1 cellular context compared by ENCODE assay signal in the genomic region with DNA sequence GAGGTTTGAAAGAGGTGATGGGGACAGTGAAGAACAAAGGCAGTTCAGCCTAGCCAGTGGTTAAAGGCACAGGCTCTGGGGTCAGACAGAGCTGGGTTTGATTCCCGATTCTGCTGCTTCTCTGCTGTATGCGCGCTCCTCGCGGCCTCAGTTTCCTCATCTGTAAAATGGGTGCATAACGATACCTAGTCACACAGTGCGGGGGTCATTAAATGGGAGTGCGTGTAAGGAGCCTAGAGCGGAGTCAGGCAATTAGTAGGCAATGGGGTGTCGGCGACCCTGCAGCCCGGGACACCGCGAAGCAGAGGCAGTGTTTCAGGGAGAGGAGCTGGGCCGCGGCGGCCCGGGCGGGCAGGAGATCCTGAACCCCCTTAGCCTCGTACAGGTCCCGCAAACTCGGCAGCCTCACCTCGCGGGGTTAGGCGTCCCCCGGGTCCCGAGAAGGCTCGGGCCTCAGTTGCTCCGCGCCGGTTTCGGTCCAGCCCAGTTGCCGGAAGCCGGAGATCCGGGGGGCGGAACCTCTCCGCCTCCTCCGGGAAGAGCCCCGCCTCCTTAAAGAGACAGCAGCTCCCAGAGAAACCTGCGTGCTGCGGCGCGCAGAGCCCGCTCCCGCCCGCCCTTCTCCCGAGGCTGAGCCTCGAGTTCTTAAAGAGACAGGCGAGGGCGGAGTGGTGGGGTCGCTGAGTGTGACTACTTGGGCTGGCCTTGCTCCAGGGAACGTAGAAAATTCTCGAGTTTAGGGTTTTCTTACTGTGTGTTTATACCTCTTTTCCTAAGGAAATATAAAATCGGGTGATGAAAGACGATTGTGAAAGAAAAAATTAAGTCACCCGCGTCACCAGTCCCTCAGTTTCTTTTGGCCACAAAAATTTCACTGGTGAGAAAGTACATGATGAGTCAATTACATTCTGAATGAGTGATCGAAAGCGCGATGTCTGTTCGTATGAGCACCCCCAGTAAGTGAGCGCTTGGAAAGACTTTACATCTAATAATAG.
TF ChIP-seq lines count a peak whose summit lies in the region.

Gene YIPF1, minus strand, starts transcription at position 494 of the 995 bp plus-strand sequence. CDS start 860 bp downstream, outside the sequence.

TF ChIP-seq in HEK293, 187 proteins besides CTCF, POLR2A, EP300 and RAD21 (continued from another document):
- TF ChIP-seq, protein P1, sequence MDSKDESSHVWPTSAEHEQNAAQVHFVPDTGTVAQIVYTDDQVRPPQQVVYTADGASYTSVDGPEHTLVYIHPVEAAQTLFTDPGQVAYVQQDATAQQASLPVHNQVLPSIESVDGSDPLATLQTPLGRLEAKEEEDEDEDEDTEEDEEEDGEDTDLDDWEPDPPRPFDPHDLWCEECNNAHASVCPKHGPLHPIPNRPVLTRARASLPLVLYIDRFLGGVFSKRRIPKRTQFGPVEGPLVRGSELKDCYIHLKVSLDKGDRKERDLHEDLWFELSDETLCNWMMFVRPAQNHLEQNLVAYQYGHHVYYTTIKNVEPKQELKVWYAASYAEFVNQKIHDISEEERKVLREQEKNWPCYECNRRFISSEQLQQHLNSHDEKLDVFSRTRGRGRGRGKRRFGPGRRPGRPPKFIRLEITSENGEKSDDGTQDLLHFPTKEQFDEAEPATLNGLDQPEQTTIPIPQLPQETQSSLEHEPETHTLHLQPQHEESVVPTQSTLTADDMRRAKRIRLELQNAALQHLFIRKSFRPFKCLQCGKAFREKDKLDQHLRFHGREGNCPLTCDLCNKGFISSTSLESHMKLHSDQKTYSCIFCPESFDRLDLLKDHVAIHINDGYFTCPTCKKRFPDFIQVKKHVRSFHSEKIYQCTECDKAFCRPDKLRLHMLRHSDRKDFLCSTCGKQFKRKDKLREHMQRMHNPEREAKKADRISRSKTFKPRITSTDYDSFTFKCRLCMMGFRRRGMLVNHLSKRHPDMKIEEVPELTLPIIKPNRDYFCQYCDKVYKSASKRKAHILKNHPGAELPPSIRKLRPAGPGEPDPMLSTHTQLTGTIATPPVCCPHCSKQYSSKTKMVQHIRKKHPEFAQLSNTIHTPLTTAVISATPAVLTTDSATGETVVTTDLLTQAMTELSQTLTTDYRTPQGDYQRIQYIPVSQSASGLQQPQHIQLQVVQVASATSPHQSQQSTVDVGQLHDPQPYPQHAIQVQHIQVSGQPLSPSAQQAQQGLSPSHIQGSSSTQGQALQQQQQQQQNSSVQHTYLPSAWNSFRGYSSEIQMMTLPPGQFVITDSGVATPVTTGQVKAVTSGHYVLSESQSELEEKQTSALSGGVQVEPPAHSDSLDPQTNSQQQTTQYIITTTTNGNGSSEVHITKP (tag by site-specific recombination; IDR thresholded peaks at IDR 0.05), result peak; percentile 52
- peak; percentile 89 for TF ChIP-seq ZSCAN23 (tag by site-specific recombination; IDR thresholded peaks at IDR 0.05)
- no peak for TF ChIP-seq ZNF571 (tag by site-specific recombination; IDR thresholded peaks at IDR 0.05)
- peak; percentile 92; the same call in 1 of the 2 replicates for TF ChIP-seq ZNF391 (tag by site-specific recombination; IDR thresholded peaks at IDR 0.05; ENCODE audit: borderline replicate concordance, low read depth)
- no peak for TF ChIP-seq ZNF223 (tag by site-specific recombination; IDR thresholded peaks at IDR 0.05)
- TF ChIP-seq ZNF626 (tag by site-specific recombination; IDR thresholded peaks at IDR 0.05), result no peak
- no peak for TF ChIP-seq ZBTB8A (tag by site-specific recombination; IDR thresholded peaks at IDR 0.05)
- no peak for TF ChIP-seq ZNF548 (tag by site-specific recombination; IDR thresholded peaks at IDR 0.05)
- 0 out of 2 replicates have a peak, but pooled peaks have one; percentile 28 for TF ChIP-seq WT1 (tag by site-specific recombination; IDR thresholded peaks at IDR 0.05)
- peak; percentile 85 for TF ChIP-seq KLF16 (tag by site-specific recombination; IDR thresholded peaks at IDR 0.05)
- TF ChIP-seq, protein P2, sequence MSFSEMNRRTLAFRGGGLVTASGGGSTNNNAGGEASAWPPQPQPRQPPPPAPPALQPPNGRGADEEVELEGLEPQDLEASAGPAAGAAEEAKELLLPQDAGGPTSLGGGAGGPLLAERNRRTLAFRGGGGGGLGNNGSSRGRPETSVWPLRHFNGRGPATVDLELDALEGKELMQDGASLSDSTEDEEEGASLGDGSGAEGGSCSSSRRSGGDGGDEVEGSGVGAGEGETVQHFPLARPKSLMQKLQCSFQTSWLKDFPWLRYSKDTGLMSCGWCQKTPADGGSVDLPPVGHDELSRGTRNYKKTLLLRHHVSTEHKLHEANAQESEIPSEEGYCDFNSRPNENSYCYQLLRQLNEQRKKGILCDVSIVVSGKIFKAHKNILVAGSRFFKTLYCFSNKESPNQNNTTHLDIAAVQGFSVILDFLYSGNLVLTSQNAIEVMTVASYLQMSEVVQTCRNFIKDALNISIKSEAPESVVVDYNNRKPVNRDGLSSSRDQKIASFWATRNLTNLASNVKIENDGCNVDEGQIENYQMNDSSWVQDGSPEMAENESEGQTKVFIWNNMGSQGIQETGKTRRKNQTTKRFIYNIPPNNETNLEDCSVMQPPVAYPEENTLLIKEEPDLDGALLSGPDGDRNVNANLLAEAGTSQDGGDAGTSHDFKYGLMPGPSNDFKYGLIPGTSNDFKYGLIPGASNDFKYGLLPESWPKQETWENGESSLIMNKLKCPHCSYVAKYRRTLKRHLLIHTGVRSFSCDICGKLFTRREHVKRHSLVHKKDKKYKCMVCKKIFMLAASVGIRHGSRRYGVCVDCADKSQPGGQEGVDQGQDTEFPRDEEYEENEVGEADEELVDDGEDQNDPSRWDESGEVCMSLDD (tag by site-specific recombination; IDR thresholded peaks at IDR 0.05), result no peak
- TF ChIP-seq ZNF175 (tag by site-specific recombination; IDR thresholded peaks at IDR 0.05), result no peak
- TF ChIP-seq ZNF341 (tag by site-specific recombination; IDR thresholded peaks at IDR 0.05; ENCODE audit: low read depth), result 0 out of 2 replicates have a peak, but pooled peaks have one; percentile 40
- peak; percentile 40; the same call in 1 of the 2 replicates for TF ChIP-seq REST (tag by site-specific recombination; IDR thresholded peaks at IDR 0.05)
- TF ChIP-seq KLF10 (tag by site-specific recombination; IDR thresholded peaks at IDR 0.05), result no peak; the same call in 1 of the 2 replicates
- TF ChIP-seq, protein P3, sequence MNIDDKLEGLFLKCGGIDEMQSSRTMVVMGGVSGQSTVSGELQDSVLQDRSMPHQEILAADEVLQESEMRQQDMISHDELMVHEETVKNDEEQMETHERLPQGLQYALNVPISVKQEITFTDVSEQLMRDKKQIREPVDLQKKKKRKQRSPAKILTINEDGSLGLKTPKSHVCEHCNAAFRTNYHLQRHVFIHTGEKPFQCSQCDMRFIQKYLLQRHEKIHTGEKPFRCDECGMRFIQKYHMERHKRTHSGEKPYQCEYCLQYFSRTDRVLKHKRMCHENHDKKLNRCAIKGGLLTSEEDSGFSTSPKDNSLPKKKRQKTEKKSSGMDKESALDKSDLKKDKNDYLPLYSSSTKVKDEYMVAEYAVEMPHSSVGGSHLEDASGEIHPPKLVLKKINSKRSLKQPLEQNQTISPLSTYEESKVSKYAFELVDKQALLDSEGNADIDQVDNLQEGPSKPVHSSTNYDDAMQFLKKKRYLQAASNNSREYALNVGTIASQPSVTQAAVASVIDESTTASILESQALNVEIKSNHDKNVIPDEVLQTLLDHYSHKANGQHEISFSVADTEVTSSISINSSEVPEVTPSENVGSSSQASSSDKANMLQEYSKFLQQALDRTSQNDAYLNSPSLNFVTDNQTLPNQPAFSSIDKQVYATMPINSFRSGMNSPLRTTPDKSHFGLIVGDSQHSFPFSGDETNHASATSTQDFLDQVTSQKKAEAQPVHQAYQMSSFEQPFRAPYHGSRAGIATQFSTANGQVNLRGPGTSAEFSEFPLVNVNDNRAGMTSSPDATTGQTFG (tag by site-specific recombination; IDR thresholded peaks at IDR 0.05; ENCODE audit: borderline replicate concordance), result 0 out of 2 replicates have a peak, but pooled peaks have one; percentile 20
- TF ChIP-seq ZNF501 (tag by site-specific recombination; IDR thresholded peaks at IDR 0.05), result peak; percentile 47; the same call in 1 of the 2 replicates
- no peak for TF ChIP-seq ZNF37A (tag by site-specific recombination; IDR thresholded peaks at IDR 0.05)
- TF ChIP-seq ZNF394 (tag by site-specific recombination; IDR thresholded peaks at IDR 0.05; ENCODE audit: borderline replicate concordance), result peak; percentile 41; the same call in 1 of the 2 replicates
- TF ChIP-seq ZBTB44 (tag by site-specific recombination; IDR thresholded peaks at IDR 0.05), result no peak; the same call in 1 of the 2 replicates
- TF ChIP-seq ZNF624 (tag by site-specific recombination; IDR thresholded peaks at IDR 0.05), result no peak
